ENCODE assay signal across 28 cellular contexts in the genomic region with DNA sequence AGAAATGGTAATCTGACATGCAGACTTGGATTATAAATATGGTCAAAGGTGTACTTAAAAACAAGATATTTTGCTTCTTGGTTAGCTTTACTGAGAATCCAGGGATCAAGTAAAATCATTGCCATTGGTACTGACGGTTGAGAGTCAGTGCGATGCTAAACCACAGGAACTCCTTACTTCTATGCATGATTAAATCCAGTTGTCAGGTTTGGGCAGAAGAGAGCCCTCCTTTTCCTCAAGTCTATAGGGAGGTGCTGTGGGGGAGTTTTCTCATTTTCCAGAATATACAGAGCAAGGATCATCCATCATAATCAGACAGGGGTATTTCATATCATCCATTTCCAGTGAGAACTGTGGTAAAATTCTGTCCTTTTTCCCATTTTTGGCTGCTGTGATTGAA.
"Had no signal": no experiment of that assay in that cellular context is flagged by ENCODE, and none has a peak within 500 bp of the region (broad histone marks: within the 10 kb centered on the region; RNA-seq: fewer than 3 reads in every experiment).

No MANE protein-coding gene starts in this region.

- H3K27ac ChIP-seq: neutrophil, pancreas, psoas muscle, right lobe of liver, skin epidermis, spleen, suprapubic skin, testis, tibial artery, transverse colon, upper lobe of right lung, uterus had no signal

- H3K4me2 ChIP-seq: smooth muscle cell had no signal

- H3K4me3 ChIP-seq: pancreas, psoas muscle, right lobe of liver, skin epidermis, smooth muscle cell, spleen, suprapubic skin, testis, tibial artery, transverse colon, upper lobe of right lung, uterus had no signal

- H3K36me3 ChIP-seq: neutrophil, pancreas, right lobe of liver, spleen, suprapubic skin, tibial artery, transverse colon, upper lobe of right lung, uterus had no signal

- H3K4me1 ChIP-seq: pancreas, psoas muscle, right lobe of liver, spleen, suprapubic skin, testis, upper lobe of right lung had no signal

- H3K27me3 ChIP-seq: pancreas, spleen, suprapubic skin, testis, tibial artery, transverse colon, uterus had no signal

- ATAC-seq: naive thymus-derived CD8-positive, alpha-beta T cell; natural killer cell treated with Interleukin-12 subunit alpha and Interleukin-12 subunit beta and Interleukin-15 and Interleukin-18, amount 100 ng/mL, for 72 hours; pancreas; psoas muscle; right cardiac atrium; right lobe of liver; stimulated activated memory B cell treated with anti-CD40 and anti-IgM and Interleukin-4, amounts not matched to agents 10 μg/mL and 1 μg/mL and 100 μg/mL, for 72 hours; upper lobe of right lung had no signal

- DNase-seq: naive B cell; naive thymus-derived CD8-positive, alpha-beta T cell; nephron progenitor cell; nucleus accumbens; pancreas; posterior cingulate gyrus; psoas muscle; right cardiac atrium; right lobe of liver; spleen; stimulated activated CD4-positive, alpha-beta T cell treated with anti-CD3 and anti-CD28 coated beads, Interleukin-12 subunit alpha, Interleukin-12 subunit beta, amount 100 ng/mL, for 4 hours; stimulated activated CD4-positive, alpha-beta T cell treated with anti-CD3 and anti-CD28 coated beads, Interleukin-1b, Interleukin-23, amount 100 ng/mL, for 48 hours; stimulated activated CD4-positive, alpha-beta T cell treated with anti-CD3 and anti-CD28 coated beads, Interleukin-4, amount 100 ng/mL, for 1 hour; stimulated activated CD4-positive, alpha-beta T cell treated with anti-CD3 and anti-CD28 coated beads, Interleukin-4, amount 100 ng/mL, for 4 hours; stimulated activated CD8-positive, alpha-beta memory T cell treated with anti-CD3 and anti-CD28 coated beads, Interleukin-4, amount 100 ng/mL, for 48 hours; stimulated activated naive CD4-positive, alpha-beta T cell; substantia nigra; testis; tibial artery; transverse colon; upper lobe of right lung; uterus had no signal

- H3K9me3 ChIP-seq: neutrophil, pancreas, psoas muscle, right lobe of liver, spleen, suprapubic skin, testis, tibial artery, transverse colon, upper lobe of right lung, uterus had no signal
